27 cellular contexts compared by ENCODE assay signal in the genomic region with DNA sequence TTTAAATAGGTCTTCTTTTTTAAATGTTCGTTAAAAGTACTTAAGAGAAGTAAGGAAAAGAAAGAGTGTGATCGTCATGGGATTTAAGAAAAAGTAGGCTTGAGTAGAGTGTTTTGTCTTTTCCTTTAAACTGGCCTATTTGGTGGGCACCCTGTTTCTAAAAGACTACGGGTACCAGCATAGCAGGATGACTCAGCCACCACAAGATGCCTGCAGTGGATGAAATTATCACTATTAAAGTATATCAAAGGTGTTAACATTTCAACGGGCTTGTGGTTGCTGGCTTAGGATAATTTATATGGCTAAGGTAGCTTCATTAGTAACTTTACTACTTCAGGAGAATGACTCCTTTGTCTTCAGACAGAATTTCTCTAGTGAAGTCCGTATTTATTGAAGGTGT.
DNase-seq lines count a peak whose midpoint lies in the region; ATAC-seq and TF ChIP-seq lines count a peak whose summit lies in the region.
"Had no signal": no experiment of that assay in that cellular context is flagged by ENCODE, and none has a peak within 500 bp of the region (broad histone marks: within the 10 kb centered on the region; RNA-seq: fewer than 3 reads in every experiment).

No MANE protein-coding gene starts in this region.

- H3K4me2 ChIP-seq in HCT116 (ENCODE audit: low read length) (no peak overlapping the region), mesendoderm (ENCODE audit: low read length) (no peak overlapping the region)

- DNase-seq in HCT116 (ENCODE audit: low read depth, low spot score) (no peak), SW480 (ENCODE audit: low spot score) (peak; percentile 63), glomerular visceral epithelial cell (ENCODE audit: extremely low spot score) (peak; percentile 54), sigmoid colon (no peak), AML-193 (lab: John Stamatoyannopoulos, UW) (no peak), activated gamma-delta T cell treated with Interleukin-2 at 50 U/mL for 16 hours (no peak), mesendoderm (no peak), MG63 (no peak)
- DNase-seq: activated CD4-positive, alpha-beta T cell treated with anti-CD3 and anti-CD28 coated beads for 36 hours; activated CD8-positive, alpha-beta memory T cell treated with anti-CD3 and anti-CD28 coated beads for 24 hours; activated T-cell treated with anti-CD3 and anti-CD28 coated beads, Interleukin-2, amount 50 U/mL, for 1 hour; adrenal gland; CD8-positive, alpha-beta T cell; cortex of kidney; DMS153; endodermal cell; GDM1; MV-4-11; naive thymus-derived CD4-positive, alpha-beta T cell; NCI-H524; NK-92 treated with Interleukin-12 subunit alpha and Interleukin-12 subunit beta, amount 100 ng/mL, for 24 hours; occipital lobe; right cardiac atrium; SJCRH30; stimulated activated CD4-positive, alpha-beta T cell treated with anti-CD3 and anti-CD28 coated beads, Interleukin-15, amount 100 ng/mL, for 24 hours had no signal

- no peak for TF ChIP-seq POLR2A in HCT116 (IDR thresholded peaks at IDR 0.05; ENCODE audit: borderline replicate concordance, extremely low read depth, insufficient read depth, insufficient read length)
- TF ChIP-seq POLR2A in sigmoid colon (IDR thresholded peaks at IDR 0.05) = no peak

- H2BK120ac ChIP-seq in mesendoderm (ENCODE audit: low read depth, low read length) = no peak overlapping the region

- H2BK15ac ChIP-seq in mesendoderm (replicated peaks; ENCODE audit: low read depth) = no peak overlapping the region

- H2AFZ ChIP-seq in HCT116 (ENCODE audit: low read depth, low read length, poor library complexity, severe bottlenecking) = no peak overlapping the region

- H2BK5ac ChIP-seq in mesendoderm (ENCODE audit: low read length) = no peak overlapping the region

- no peaks in the 10 kb centered on the region for H3K9me3 ChIP-seq in HCT116 (ENCODE audit: control insufficient read depth in 1 of 2, insufficient read depth in 1 of 2, low read depth in 1 of 2, low read length in 2 of 2)
- H3K9me3 ChIP-seq in sigmoid colon = no peaks in the 10 kb centered on the region
- no peaks in the 10 kb centered on the region for H3K9me3 ChIP-seq in MG63
- H3K9me3 ChIP-seq: adrenal gland, SJCRH30 had no signal

- POLR2A ChIA-PET in HCT116 (lab: Charles Lee) = no interaction called here

- H3K27me3 ChIP-seq in HCT116 (ENCODE audit: insufficient read depth, low read length) (no peaks in the 10 kb centered on the region), sigmoid colon (no peaks in the 10 kb centered on the region), mesendoderm (ENCODE audit: insufficient read depth, low read length, poor library complexity) (no peaks in the 10 kb centered on the region), MG63 (no peaks in the 10 kb centered on the region)
- H3K27me3 ChIP-seq: adrenal gland, cardiac muscle cell, SJCRH30 had no signal

- CTCF ChIA-PET in HCT116 (lab: Charles Lee) = no interaction called here

- H3K4ac ChIP-seq in mesendoderm (ENCODE audit: low read depth, low read length) = no peak overlapping the region

- TF ChIP-seq RAD21 in HCT116 (IDR thresholded peaks at IDR 0.05; ENCODE audit: low read depth) = no peak

- no peak overlapping the region for H3K56ac ChIP-seq in mesendoderm (ENCODE audit: low read length)

- H4K8ac ChIP-seq in mesendoderm (ENCODE audit: low read depth, low read length) = no peak overlapping the region

- H3K4me1 ChIP-seq in HCT116 (ENCODE audit: control insufficient read depth in 1 of 2, insufficient read depth in 2 of 2, low read length in 2 of 2) (peaks cover 6 to 18% of the 10 kb centered on the region in 2 experiments; a peak in 3 of 4 replicates), sigmoid colon (peaks cover 0 to 91% (median 63%) of the 10 kb centered on the region in 4 donors), mesendoderm (ENCODE audit: control insufficient read depth, low read depth, low read length) (no peaks in the 10 kb centered on the region)
- H3K4me1 ChIP-seq: SJCRH30 had no signal

- no peak for TF ChIP-seq CTCF in HCT116 (IDR thresholded peaks at IDR 0.05 in 2 of 3, conservative IDR thresholded peaks at IDR 0.05 in 1 of 3; ENCODE audit: borderline replicate concordance in 1 of 3, insufficient read depth in 1 of 3, low read depth in 2 of 3, low read length in 2 of 3)
- no peak for TF ChIP-seq CTCF in sigmoid colon (IDR thresholded peaks at IDR 0.05)

- H3K36me3 ChIP-seq in HCT116 (ENCODE audit: control insufficient read depth in 1 of 2, insufficient read depth in 2 of 2, low read length in 2 of 2) = no peaks in the 10 kb centered on the region
- H3K36me3 ChIP-seq in sigmoid colon = no peaks in the 10 kb centered on the region
- no peaks in the 10 kb centered on the region for H3K36me3 ChIP-seq in mesendoderm (ENCODE audit: control insufficient read depth, insufficient read depth, low read length)
- H3K36me3 ChIP-seq in MG63 = peaks cover 60% of the 10 kb centered on the region
- H3K36me3 ChIP-seq: adrenal gland, cardiac muscle cell had no signal

- RAD21 ChIA-PET in HCT116 (lab: Charles Lee; ENCODE audit: low non-redundant PET in 1 of 2, low total read pairs in 2 of 2, uncharacterized antibody in 2 of 2, unreplicated experiment in 2 of 2) = no interaction called here

- H3K27ac ChIP-seq in HCT116 (ENCODE audit: low read depth, low read length) = no peak overlapping the region
- H3K27ac ChIP-seq in sigmoid colon = peak overlapping the region; percentile 4 to 62 (median 38)
- no peak overlapping the region for H3K27ac ChIP-seq in mesendoderm (ENCODE audit: low read depth, low read length)
- H3K27ac ChIP-seq: adrenal gland, cardiac muscle cell, SJCRH30 had no signal

- no peak overlapping the region for H3K9ac ChIP-seq in HCT116 (ENCODE audit: low read length)
- H3K9ac ChIP-seq in mesendoderm (ENCODE audit: low read length) = no peak overlapping the region

- H3K79me2 ChIP-seq in HCT116 (ENCODE audit: insufficient read depth, low read length) (no peaks in the 10 kb centered on the region), mesendoderm (ENCODE audit: control insufficient read depth, insufficient read depth, low read length) (no peaks in the 10 kb centered on the region)

- H4K20me1 ChIP-seq in HCT116 (ENCODE audit: insufficient read depth) = no peaks in the 10 kb centered on the region

- H4K5ac ChIP-seq in mesendoderm (ENCODE audit: low read length) = no peak overlapping the region

- intact Hi-C loops in HCT116 (cut with micrococcal nuclease) (no loop called here), sigmoid colon (cut with DNase I) (no loop called here)

- H3K18ac ChIP-seq in mesendoderm (ENCODE audit: low read length) = no peak overlapping the region

- no peak overlapping the region for H3K23ac ChIP-seq in mesendoderm (ENCODE audit: low read length)

- ATAC-seq in HCT116 = peak; percentile 44; the same call in 1 of the 2 replicates
- ATAC-seq: activated CD4-positive, alpha-beta T cell treated with anti-CD3 and anti-CD28 coated beads for 36 hours; CD8-positive, alpha-beta T cell; K562; naive thymus-derived CD4-positive, alpha-beta T cell had no signal

- H3K4me3 ChIP-seq in HCT116 (replicated peaks in 1 of 2; ENCODE audit: low read depth in 1 of 2, low read length in 2 of 2) = no peak overlapping the region
- H3K4me3 ChIP-seq in sigmoid colon = no peak overlapping the region
- H3K4me3 ChIP-seq in mesendoderm (ENCODE audit: low read length) = no peak overlapping the region
- no peak overlapping the region for H3K4me3 ChIP-seq in MG63
- H3K4me3 ChIP-seq: adrenal gland, cardiac muscle cell, K562, SJCRH30 had no signal

- TF ChIP-seq EP300 in sigmoid colon (IDR thresholded peaks at IDR 0.05) = no peak

- BruUV-seq in HCT116 (replicated peaks; lab: Mats Ljungman, UMichigan) = no TSS peak

- H3K79me1 ChIP-seq in mesendoderm (ENCODE audit: low read length) = no peaks in the 10 kb centered on the region

- 87 to 90% methylated on average over 5 of the region's 5 CpGs for WGBS in sigmoid colon, 2 donors
- whole genome bisulfite sequencing in mesendoderm (ENCODE audit: extremely low coverage, insufficient coverage, low lambda C conversion rate) = 100% methylated on average over 2 of the region's 5 CpGs

- no peaks in the 10 kb centered on the region for H3K9me2 ChIP-seq in HCT116 (ENCODE audit: insufficient read depth)

- no peak overlapping the region for H2AK5ac ChIP-seq in mesendoderm (ENCODE audit: low read length)

TF ChIP-seq in HCT116, 20 proteins besides CTCF, POLR2A, EP300 and RAD21 (continues in another document):
- TF ChIP-seq CEBPB (IDR thresholded peaks at IDR 0.05; ENCODE audit: low read depth) (no peak), SP1 (IDR thresholded peaks at IDR 0.05; ENCODE audit: low read depth) (no peak), EZH2 (IDR thresholded peaks at IDR 0.05) (no peak), ZNF274 (IDR thresholded peaks at IDR 0.05; ENCODE audit: low read depth, low read length) (no peak), YY1 (IDR thresholded peaks at IDR 0.05; ENCODE audit: extremely low read depth, insufficient replicate concordance, low read depth, low read length) (no peak), TCF7L2 (IDR thresholded peaks at IDR 0.05; ENCODE audit: borderline replicate concordance, extremely low read depth, insufficient read depth, insufficient read length) (no peak), SRF (IDR thresholded peaks at IDR 0.05; ENCODE audit: low read depth) (no peak), EGR1 (IDR thresholded peaks at IDR 0.05; ENCODE audit: low read depth) (no peak), JUND (IDR thresholded peaks at IDR 0.05) (no peak)
- TF ChIP-seq, protein P1, sequence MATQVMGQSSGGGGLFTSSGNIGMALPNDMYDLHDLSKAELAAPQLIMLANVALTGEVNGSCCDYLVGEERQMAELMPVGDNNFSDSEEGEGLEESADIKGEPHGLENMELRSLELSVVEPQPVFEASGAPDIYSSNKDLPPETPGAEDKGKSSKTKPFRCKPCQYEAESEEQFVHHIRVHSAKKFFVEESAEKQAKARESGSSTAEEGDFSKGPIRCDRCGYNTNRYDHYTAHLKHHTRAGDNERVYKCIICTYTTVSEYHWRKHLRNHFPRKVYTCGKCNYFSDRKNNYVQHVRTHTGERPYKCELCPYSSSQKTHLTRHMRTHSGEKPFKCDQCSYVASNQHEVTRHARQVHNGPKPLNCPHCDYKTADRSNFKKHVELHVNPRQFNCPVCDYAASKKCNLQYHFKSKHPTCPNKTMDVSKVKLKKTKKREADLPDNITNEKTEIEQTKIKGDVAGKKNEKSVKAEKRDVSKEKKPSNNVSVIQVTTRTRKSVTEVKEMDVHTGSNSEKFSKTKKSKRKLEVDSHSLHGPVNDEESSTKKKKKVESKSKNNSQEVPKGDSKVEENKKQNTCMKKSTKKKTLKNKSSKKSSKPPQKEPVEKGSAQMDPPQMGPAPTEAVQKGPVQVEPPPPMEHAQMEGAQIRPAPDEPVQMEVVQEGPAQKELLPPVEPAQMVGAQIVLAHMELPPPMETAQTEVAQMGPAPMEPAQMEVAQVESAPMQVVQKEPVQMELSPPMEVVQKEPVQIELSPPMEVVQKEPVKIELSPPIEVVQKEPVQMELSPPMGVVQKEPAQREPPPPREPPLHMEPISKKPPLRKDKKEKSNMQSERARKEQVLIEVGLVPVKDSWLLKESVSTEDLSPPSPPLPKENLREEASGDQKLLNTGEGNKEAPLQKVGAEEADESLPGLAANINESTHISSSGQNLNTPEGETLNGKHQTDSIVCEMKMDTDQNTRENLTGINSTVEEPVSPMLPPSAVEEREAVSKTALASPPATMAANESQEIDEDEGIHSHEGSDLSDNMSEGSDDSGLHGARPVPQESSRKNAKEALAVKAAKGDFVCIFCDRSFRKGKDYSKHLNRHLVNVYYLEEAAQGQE (IDR thresholded peaks at IDR 0.05; ENCODE audit: low read depth) = no peak

Comparison
In these comparisons a context has a peak if more than half of its experiments do, and no peak if none do; other contexts are left out.
1. DNase-seq: peak in SW480 (single experiment) and glomerular visceral epithelial cell (single experiment); none in HCT116 (single experiment), sigmoid colon (single experiment), AML-193 (0 of 2), activated gamma-delta T cell treated with Interleukin-2 at 50 U/mL for 16 hours (single experiment), mesendoderm (single experiment) and MG63 (single experiment).
2. H3K27ac ChIP-seq: peak in sigmoid colon (4 of 4); none in HCT116 (single experiment) and mesendoderm (single experiment).